In the genomic region with DNA sequence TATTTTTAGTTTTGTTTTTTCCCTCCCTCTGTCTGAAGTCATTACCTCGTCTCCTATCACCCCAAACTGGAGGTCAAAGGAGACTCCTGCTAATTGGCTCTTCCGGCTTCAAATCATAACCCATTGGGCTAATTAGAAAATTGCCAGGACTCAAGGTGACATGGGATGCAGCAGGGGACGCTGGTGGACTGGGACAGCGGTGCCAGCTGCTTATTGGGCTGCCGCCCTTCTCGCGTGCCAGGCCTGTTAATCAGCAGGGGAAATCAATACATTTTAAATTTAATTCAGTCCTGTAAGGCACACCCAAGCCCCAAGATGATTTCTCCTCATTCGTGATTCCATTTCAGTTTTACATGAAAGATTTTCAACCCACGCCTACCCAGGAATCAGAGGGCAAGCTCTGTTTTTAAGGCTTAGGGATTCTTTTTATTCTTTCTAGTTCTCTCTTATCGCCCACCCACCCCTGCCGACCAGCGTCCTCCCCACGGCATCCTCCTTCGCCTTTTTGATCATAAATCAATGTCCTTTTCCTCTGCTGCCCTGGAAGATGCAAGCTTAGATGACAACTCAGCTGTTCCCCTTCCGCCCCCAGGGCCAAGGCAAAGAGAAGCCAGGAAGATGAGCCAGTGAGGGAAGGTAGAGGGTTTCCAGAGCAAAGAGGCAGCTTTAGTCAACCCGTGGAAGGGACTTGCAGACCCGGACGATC, we compare ENCODE assay signal across 1 cellular context.
TF ChIP-seq lines count a peak whose summit lies in the region.

No MANE protein-coding gene starts in this region.

TF ChIP-seq in SK-N-SH treated with all-trans-retinoic acid at 6 μM for 48 hours, 23 proteins besides CTCF, POLR2A, EP300 and RAD21 (continued from another document):
- TF ChIP-seq, protein P1, sequence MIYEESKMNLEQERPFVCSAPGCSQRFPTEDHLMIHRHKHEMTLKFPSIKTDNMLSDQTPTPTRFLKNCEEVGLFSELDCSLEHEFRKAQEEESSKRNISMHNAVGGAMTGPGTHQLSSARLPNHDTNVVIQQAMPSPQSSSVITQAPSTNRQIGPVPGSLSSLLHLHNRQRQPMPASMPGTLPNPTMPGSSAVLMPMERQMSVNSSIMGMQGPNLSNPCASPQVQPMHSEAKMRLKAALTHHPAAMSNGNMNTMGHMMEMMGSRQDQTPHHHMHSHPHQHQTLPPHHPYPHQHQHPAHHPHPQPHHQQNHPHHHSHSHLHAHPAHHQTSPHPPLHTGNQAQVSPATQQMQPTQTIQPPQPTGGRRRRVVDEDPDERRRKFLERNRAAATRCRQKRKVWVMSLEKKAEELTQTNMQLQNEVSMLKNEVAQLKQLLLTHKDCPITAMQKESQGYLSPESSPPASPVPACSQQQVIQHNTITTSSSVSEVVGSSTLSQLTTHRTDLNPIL (CRISPR knock-in tag; IDR thresholded peaks at IDR 0.05; ENCODE audit: low read depth): no peak
- TF ChIP-seq SNAI2 (CRISPR knock-in tag; IDR thresholded peaks at IDR 0.05) (no peak), ARNTL (CRISPR knock-in tag; IDR thresholded peaks at IDR 0.05; ENCODE audit: borderline replicate concordance, low read depth) (no peak), ISL1 (CRISPR knock-in tag; IDR thresholded peaks at IDR 0.05) (no peak), RARB (CRISPR knock-in tag; IDR thresholded peaks at IDR 0.05) (no peak), ZNF8 (CRISPR knock-in tag; IDR thresholded peaks at IDR 0.05) (no peak), ZFP3 (CRISPR knock-in tag; IDR thresholded peaks at IDR 0.05) (no peak), ESRRG (CRISPR knock-in tag; IDR thresholded peaks at IDR 0.05) (no peak), ZNF70 (CRISPR knock-in tag; IDR thresholded peaks at IDR 0.05) (no peak), GLIS3 (CRISPR knock-in tag; IDR thresholded peaks at IDR 0.05) (no peak), ZNF565 (CRISPR knock-in tag; conservative IDR thresholded peaks at IDR 0.05; ENCODE audit: low read depth) (no peak), BACH2 (CRISPR knock-in tag; IDR thresholded peaks at IDR 0.05; ENCODE audit: borderline replicate concordance) (no peak)
- TF ChIP-seq, protein P2, sequence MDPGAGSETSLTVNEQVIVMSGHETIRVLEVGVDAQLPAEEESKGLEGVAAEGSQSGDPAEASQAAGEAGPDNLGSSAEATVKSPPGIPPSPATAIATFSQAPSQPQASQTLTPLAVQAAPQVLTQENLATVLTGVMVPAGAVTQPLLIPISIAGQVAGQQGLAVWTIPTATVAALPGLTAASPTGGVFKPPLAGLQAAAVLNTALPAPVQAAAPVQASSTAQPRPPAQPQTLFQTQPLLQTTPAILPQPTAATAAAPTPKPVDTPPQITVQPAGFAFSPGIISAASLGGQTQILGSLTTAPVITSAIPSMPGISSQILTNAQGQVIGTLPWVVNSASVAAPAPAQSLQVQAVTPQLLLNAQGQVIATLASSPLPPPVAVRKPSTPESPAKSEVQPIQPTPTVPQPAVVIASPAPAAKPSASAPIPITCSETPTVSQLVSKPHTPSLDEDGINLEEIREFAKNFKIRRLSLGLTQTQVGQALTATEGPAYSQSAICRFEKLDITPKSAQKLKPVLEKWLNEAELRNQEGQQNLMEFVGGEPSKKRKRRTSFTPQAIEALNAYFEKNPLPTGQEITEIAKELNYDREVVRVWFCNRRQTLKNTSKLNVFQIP (CRISPR knock-in tag; IDR thresholded peaks at IDR 0.05; ENCODE audit: borderline replicate concordance, low read depth): no peak
- TF ChIP-seq, protein P3, sequence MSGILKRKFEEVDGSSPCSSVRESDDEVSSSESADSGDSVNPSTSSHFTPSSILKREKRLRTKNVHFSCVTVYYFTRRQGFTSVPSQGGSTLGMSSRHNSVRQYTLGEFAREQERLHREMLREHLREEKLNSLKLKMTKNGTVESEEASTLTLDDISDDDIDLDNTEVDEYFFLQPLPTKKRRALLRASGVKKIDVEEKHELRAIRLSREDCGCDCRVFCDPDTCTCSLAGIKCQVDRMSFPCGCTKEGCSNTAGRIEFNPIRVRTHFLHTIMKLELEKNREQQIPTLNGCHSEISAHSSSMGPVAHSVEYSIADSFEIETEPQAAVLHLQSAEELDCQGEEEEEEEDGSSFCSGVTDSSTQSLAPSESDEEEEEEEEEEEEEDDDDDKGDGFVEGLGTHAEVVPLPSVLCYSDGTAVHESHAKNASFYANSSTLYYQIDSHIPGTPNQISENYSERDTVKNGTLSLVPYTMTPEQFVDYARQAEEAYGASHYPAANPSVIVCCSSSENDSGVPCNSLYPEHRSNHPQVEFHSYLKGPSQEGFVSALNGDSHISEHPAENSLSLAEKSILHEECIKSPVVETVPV (CRISPR knock-in tag; IDR thresholded peaks at IDR 0.05): no peak
